8 cellular contexts compared by ENCODE assay signal in the genomic region with DNA sequence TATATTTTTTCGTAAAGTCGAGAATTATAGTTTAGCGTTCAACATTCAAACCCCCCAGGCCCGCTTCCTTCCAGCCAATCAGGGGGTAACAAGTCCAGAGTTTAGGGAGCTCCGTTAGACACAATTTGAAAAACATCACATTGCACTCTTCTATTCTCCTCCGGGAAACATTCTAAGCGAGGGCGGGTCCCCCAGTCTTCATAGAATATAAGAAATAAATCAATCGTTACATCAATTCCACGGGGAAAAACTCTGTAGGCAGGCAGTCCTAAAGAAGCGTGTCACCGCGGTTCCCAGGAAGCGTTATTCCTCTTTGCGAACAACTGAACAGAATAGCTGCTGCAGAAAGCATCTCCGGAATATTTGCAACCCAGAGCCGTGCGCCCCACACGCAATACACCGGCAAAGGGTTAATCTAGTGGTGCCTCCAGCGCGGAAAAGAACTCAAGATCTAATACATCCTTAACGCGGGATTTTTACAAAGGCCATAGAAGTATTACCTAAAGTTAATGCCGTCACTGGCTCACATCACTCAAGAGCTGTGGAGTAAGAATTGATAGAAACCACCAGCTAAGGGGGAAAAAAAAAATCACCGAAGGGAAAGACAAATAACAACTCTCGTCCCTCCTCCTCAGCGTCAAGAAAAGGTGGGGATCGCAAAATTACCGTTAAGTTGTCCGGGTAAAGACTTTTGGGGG.
DNase-seq lines count a peak whose midpoint lies in the region; ATAC-seq and TF ChIP-seq lines count a peak whose summit lies in the region.

No MANE protein-coding gene starts in this region.

- BruUV-seq in Panc1 (replicated peaks; lab: Mats Ljungman, UMichigan) = TSS peak; percentile 69

- POLR2A ChIA-PET in Panc1 (lab: Charles Lee) = no interaction called here

- no peak for TF ChIP-seq CTCF in AG09309 (IDR thresholded peaks at IDR 0.05; ENCODE audit: control insufficient read depth, insufficient read depth, low read depth, low read length, missing control alignments)
- no peak for TF ChIP-seq CTCF in Panc1 (IDR thresholded peaks at IDR 0.05)
- TF ChIP-seq CTCF in ascending aorta (IDR thresholded peaks at IDR 0.05) = no peak

- CTCF ChIA-PET in Panc1 (lab: Charles Lee) = interaction anchor here (1.0 kb wide), 1 partner anchor 832 kb away, joined by 3 read pairs; no protein-coding TSS in a partner anchor

- H3K4me1 ChIP-seq in Panc1 (ENCODE audit: control insufficient read depth, insufficient read depth, low read length) (peaks cover 23% of the 10 kb centered on the region), ascending aorta (peaks cover 0 to 6% of the 10 kb centered on the region in 2 donors), iPS-18a (ENCODE audit: control insufficient read depth, low read depth, low read length) (peaks cover 31% of the 10 kb centered on the region)

- H3K27me3 ChIP-seq in Panc1 (ENCODE audit: control insufficient read depth, insufficient read depth, low read length) = no peaks in the 10 kb centered on the region
- H3K27me3 ChIP-seq in ascending aorta = no peaks in the 10 kb centered on the region
- peaks cover 25% of the 10 kb centered on the region for H3K27me3 ChIP-seq in iPS-18a (ENCODE audit: control insufficient read depth, insufficient read depth, low read length)

- H3K9ac ChIP-seq in iPS-18a (ENCODE audit: low read length) = peak overlapping the region; percentile 94

- in situ Hi-C loops in Panc1 (cut with HindIII; ENCODE audit: low pct_unique_long_range_greater_than_20kb, low sequenced_read_pairs) = no loop called here

- H3K9me3 ChIP-seq in Panc1 (ENCODE audit: control insufficient read depth, insufficient read depth, low read depth, low read length) = no peaks in the 10 kb centered on the region
- H3K9me3 ChIP-seq in ascending aorta = no peaks in the 10 kb centered on the region
- H3K9me3 ChIP-seq in iPS-18a (ENCODE audit: control insufficient read depth, low read depth, low read length) = no peaks in the 10 kb centered on the region

- intact Hi-C loops in Panc1 (cut with micrococcal nuclease; ENCODE audit: unreplicated experiment) = loop anchor here (5.0 to 10.0 kb wide), 2 partner anchors 42 to 724 kb away; no protein-coding TSS in a partner anchor
- intact Hi-C loops in ascending aorta (cut with DNase I) = loop anchor here (5.0 to 10.0 kb wide), 4 partner anchors 103 to 388 kb away; a partner anchor contains a TSS

- no peak for ATAC-seq in Panc1
- ATAC-seq in GM18867 (IDR thresholded peaks at IDR 0.05; ENCODE audit: unreplicated experiment) = no peak

- H3K27ac ChIP-seq in Panc1 (ENCODE audit: low read length) (peak overlapping the region; percentile 94), ascending aorta (peak overlapping the region; percentile 89 to 96), iPS-18a (ENCODE audit: low read length) (no peak overlapping the region), skin epidermis (peak overlapping the region in 20 of 21 experiments; percentile 52 to 93 (median 84))

- H3K4me3 ChIP-seq in AG09309 (ENCODE audit: control insufficient read depth, low read depth, low read length) (peak overlapping the region; percentile 88), Panc1 (ENCODE audit: low read depth in 2 of 2, low read length in 2 of 2) (peak overlapping the region; percentile 71 to 82), ascending aorta (peak overlapping the region; percentile 78 to 95), iPS-18a (ENCODE audit: low read length) (peak overlapping the region; percentile 79), skin epidermis (peak overlapping the region; percentile 60 to 84 (median 80))

- DNase-seq in AG09309 (ENCODE audit: low read depth) (no peak), H4 (ENCODE audit: low spot score) (peak; percentile 5), Panc1 (ENCODE audit: low read depth, low spot score) (no peak), ascending aorta (ENCODE audit: low spot score in 2 of 2) (no peak), HuH-7 (ENCODE audit: low spot score) (no peak)

- peaks cover 5% of the 10 kb centered on the region for H3K36me3 ChIP-seq in Panc1 (ENCODE audit: control insufficient read depth, insufficient read depth, low read length)
- no peaks in the 10 kb centered on the region for H3K36me3 ChIP-seq in ascending aorta
- no peaks in the 10 kb centered on the region for H3K36me3 ChIP-seq in iPS-18a (ENCODE audit: control insufficient read depth, low read depth, low read length)
